In the genomic region with DNA sequence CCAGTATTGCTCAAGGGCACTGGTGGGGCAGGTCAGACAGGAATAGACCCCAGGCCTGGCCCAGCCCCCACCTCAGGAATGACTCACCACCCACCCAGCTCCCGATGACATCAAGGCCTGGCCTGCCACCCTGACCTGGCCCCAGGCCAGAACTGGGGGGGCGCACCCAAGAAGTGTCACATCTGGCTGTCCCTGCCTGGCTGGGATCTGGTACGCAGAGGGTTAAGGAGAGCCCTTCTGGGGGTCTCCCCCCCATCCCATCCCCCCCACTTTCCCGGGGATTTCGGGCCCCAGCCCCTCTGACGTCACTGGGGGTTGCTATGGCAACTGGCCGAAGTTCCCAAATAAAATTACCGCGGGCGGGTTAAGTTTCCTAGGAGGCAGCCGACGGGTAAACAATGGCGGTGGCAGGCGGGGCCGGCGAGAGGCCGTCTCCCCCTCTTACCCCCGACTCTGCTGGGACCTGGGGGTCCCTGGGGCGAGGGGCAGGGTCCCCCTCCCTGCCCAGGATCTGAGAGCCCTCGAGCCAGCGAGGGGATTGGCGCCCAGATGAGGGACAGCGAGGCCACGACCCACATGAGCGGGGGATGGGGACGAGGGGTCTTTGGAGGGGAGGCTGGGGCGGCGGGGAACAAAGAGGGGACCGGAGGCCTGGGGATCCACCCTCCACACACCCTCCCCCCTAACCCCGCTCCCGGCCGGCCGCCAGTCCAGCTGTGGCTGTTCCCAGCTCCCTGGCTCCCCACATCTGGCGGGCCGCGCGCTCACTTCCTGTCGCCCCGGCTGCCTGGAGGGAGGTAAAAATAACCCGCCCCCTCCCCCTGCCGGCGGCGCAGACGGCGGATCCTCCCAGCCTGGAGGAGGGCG, we compare ENCODE assay signal across 8 cellular contexts. TPM values are rescaled to one million over a fixed set of nuclear protein-coding genes. Genes with fewer than 3 reads are reported as not detected.
DNase-seq lines count a peak whose midpoint lies in the region; ATAC-seq and TF ChIP-seq lines count a peak whose summit lies in the region.

No MANE protein-coding gene starts in this region.

- H3K9ac ChIP-seq in BLaER1 (peak overlapping the region; percentile 91), NT2/D1 (ENCODE audit: insufficient read length, low read depth) (peak overlapping the region; percentile 80)

- no peaks in the 10 kb centered on the region for H3K36me3 ChIP-seq in BLaER1
- no peaks in the 10 kb centered on the region for H3K36me3 ChIP-seq in NT2/D1 (ENCODE audit: insufficient read depth, insufficient read length, low read length)

- DNase-seq in HL-60 (ENCODE audit: low read depth in 1 of 2, low spot score in 1 of 2): peak; percentile 88 to 89
- DNase-seq in NT2/D1 (ENCODE audit: low read depth, low spot score): peak; percentile 91
- peak; percentile 82 for DNase-seq in activated T-cell treated with anti-CD3 and anti-CD28 coated beads for 1 hour (ENCODE audit: low read depth)
- DNase-seq in epithelial cell of esophagus (ENCODE audit: low read depth): peak; percentile 89
- DNase-seq in mucosa of gallbladder (ENCODE audit: low spot score): peak; percentile 90
- peak; percentile 84 to 85 for DNase-seq in stimulated activated CD8-positive, alpha-beta memory T cell treated with anti-CD3 and anti-CD28 coated beads, Interleukin-4, amount 100 ng/mL, for 1 hour (ENCODE audit: low read depth in 2 of 2, low spot score in 1 of 2)

- H3K4me3 ChIP-seq in BLaER1 (peak overlapping the region; percentile 67), HL-60 (replicated peaks; ENCODE audit: insufficient read depth, low read length) (peak overlapping the region; percentile 31), NT2/D1 (ENCODE audit: insufficient read length, low read depth) (peak overlapping the region; percentile 57), epithelial cell of esophagus (ENCODE audit: low read length) (peak overlapping the region; percentile 34)

- H3K27me3 ChIP-seq in BLaER1: peaks cover 13% of the 10 kb centered on the region; the same call in 1 of the 2 replicates
- H3K27me3 ChIP-seq in HL-60 (ENCODE audit: insufficient read depth, poor library complexity, severe bottlenecking): no peaks in the 10 kb centered on the region
- no peaks in the 10 kb centered on the region for H3K27me3 ChIP-seq in NT2/D1 (ENCODE audit: insufficient read depth, insufficient read length)

- no peaks in the 10 kb centered on the region for H4K20me1 ChIP-seq in BLaER1

- TF ChIP-seq CTCF in HL-60 (IDR thresholded peaks at IDR 0.05; ENCODE audit: insufficient read depth, low read length) (no peak), epithelial cell of esophagus (IDR thresholded peaks at IDR 0.05; ENCODE audit: insufficient read depth, low read depth, low read length, missing control alignments) (no peak)

- peak overlapping the region; percentile 98 for H3K4me2 ChIP-seq in BLaER1

- H3K9me3 ChIP-seq in BLaER1: no peaks in the 10 kb centered on the region
- no peaks in the 10 kb centered on the region for H3K9me3 ChIP-seq in NT2/D1 (ENCODE audit: insufficient read depth, low read length)

- H3K4me1 ChIP-seq in BLaER1: peaks cover 69% of the 10 kb centered on the region
- peaks cover 30% of the 10 kb centered on the region for H3K4me1 ChIP-seq in NT2/D1 (ENCODE audit: insufficient read depth, insufficient read length)

- peak; percentile 18 for ATAC-seq in GM19328 (IDR thresholded peaks at IDR 0.05; ENCODE audit: unreplicated experiment)

- H3K27ac ChIP-seq in BLaER1: peak overlapping the region; percentile 99
- H3K27ac ChIP-seq in HL-60 (replicated peaks): peak overlapping the region; percentile 100

RNA-seq across cellular contexts. Expression of gene NANOS3, which starts 29.7 kb away (rescaled TPM):
- 0.75 TPM for total RNA-seq in mucosa of gallbladder

RNA-seq across cellular contexts. Expression of gene ZSWIM4, which starts 52.0 kb away (rescaled TPM):
- 11.2 TPM for total RNA-seq in mucosa of gallbladder

RNA-seq across cellular contexts. Expression of gene BRME1, which starts 58.7 kb away (rescaled TPM):
- 2.6 TPM for total RNA-seq in mucosa of gallbladder

RNA-seq across cellular contexts. Expression of gene CC2D1A, which starts 58.7 kb away (rescaled TPM):
- total RNA-seq in mucosa of gallbladder: 57.1 TPM

Comparison
In these comparisons a context has a peak if more than half of its experiments do, and no peak if none do; other contexts are left out.
1. Peak in every context shown above with its lines: DNase-seq, ATAC-seq, H3K4me3 ChIP-seq and H3K27ac ChIP-seq.